In the genomic region with DNA sequence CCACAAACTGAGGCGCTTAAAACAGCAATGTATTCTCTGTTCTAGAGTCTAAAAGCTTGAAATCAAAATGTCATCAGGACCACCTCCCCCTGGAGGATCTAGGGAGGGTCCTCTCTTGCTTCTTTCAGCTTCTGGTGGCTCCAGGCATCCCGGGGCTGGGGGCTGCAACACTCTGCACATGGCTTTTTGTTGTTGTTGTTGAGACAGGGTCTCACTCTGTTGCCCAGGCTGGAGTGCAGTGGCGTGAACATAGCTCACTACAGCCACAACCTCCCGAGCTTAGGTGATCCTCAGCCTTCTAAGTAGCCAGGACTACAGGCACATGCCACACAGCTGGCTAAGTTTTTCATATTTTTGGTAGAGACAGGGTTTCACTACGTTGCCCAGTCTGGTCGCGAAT, we compare ENCODE assay signal across 1 cellular context.
TF ChIP-seq lines count a peak whose summit lies in the region.

No MANE protein-coding gene starts in this region.

TF ChIP-seq in K562, 482 proteins besides CTCF, POLR2A, EP300 and RAD21:
- TF ChIP-seq MAFG (tag; conservative IDR thresholded peaks at IDR 0.05): no peak
- TF ChIP-seq NUFIP1 (IDR thresholded peaks at IDR 0.05; ENCODE audit: partially characterized antibody): no peak
- no peak for TF ChIP-seq ZNF184 (CRISPR knock-in tag; IDR thresholded peaks at IDR 0.05)
- TF ChIP-seq ZNF121 (CRISPR knock-in tag; conservative IDR thresholded peaks at IDR 0.05): peak; percentile 83
